Comparison of ENCODE assay signal across 17 cellular contexts in the genomic region with DNA sequence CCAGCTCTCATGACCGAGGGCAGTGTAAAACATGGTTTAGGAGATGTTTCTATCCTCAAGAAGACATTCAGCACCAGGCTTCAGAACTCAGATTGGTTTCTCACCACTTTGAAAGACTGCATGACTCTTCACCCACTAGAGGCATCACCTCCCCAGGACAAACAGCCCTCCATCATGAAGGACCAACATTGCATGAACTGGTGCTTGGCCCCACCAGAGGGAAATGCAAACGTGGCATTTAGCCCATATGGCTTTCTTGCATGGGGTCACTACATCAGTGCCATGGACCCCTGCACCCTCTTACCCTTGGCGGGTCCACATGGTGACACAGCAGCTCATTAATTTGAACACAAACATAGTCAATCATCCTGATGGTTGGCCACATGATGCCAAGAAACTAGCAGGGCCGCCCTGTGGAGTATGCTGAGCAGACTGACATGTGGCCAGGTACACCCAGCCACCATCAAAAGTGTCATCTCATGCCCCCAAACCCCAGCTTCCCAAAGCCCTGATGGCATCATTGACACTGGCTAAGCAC.
DNase-seq lines count a peak whose midpoint lies in the region; ATAC-seq, FAIRE-seq and TF ChIP-seq lines count a peak whose summit lies in the region.
"Had no signal": no experiment of that assay in that cellular context is flagged by ENCODE, and none has a peak within 500 bp of the region (broad histone marks: within the 10 kb centered on the region; RNA-seq: fewer than 3 reads in every experiment).

No MANE protein-coding gene starts in this region.

- H3K4me1 Mint-ChIP-seq in stimulated activated naive B cell treated with anti-CD40 and anti-IgM and Interleukin-4, amounts not matched to agents 10 μg/mL and 1 μg/mL and 100 μg/mL, for 72 hours, result peaks cover 27 to 42% of the 10 kb centered on the region in 2 donors
- H3K4me1 Mint-ChIP-seq: CD14-positive monocyte had no signal

- ATAC-seq in GM21423 (IDR thresholded peaks at IDR 0.05; ENCODE audit: unreplicated experiment), result peak; percentile 11
- peak; percentile 21 to 30 for ATAC-seq in stimulated activated naive B cell treated with anti-CD40 and anti-IgM and Interleukin-4, amounts not matched to agents 10 μg/mL and 1 μg/mL and 100 μg/mL, for 72 hours (replicated peaks)
- ATAC-seq in GM19455 (IDR thresholded peaks at IDR 0.05; ENCODE audit: unreplicated experiment), result no peak

- no peaks in the 10 kb centered on the region for H3K36me3 Mint-ChIP-seq in stimulated activated naive B cell treated with anti-CD40 and anti-IgM and Interleukin-4, amounts not matched to agents 10 μg/mL and 1 μg/mL and 100 μg/mL, for 72 hours
- H3K36me3 Mint-ChIP-seq: CD14-positive monocyte had no signal

- no peaks in the 10 kb centered on the region for H3K9me3 Mint-ChIP-seq in stimulated activated naive B cell treated with anti-CD40 and anti-IgM and Interleukin-4, amounts not matched to agents 10 μg/mL and 1 μg/mL and 100 μg/mL, for 72 hours

- H3K9me3 ChIP-seq in BLaER1, result peaks cover 4% of the 10 kb centered on the region

- peak overlapping the region; percentile 77 for H3K4me2 ChIP-seq in BLaER1
- H3K4me2 ChIP-seq: KMS-11 had no signal

- DNase-seq in bronchial epithelial cell (ENCODE audit: low read depth) (no peak), T-helper 1 cell (no peak)
- DNase-seq in stimulated activated naive B cell treated with anti-CD40 and anti-IgM and Interleukin-4, amounts not matched to agents 10 μg/mL and 1 μg/mL and 100 μg/mL, for 72 hours, result peak; percentile 20
- no peak for DNase-seq in activated naive CD4-positive, alpha-beta T cell treated with anti-CD3 and anti-CD28 coated beads, Interleukin-2, amount 50 U/mL, for 16 hours
- DNase-seq: DND-41, GDM1, MV-4-11, NCI-H187, NCI-H2107, NCI-H510A treated with DMSO at 0.1 percent for 48 hours, NCI-H82 had no signal

- peak overlapping the region; percentile 3; the same call in 1 of the 2 replicates for H3K27ac ChIP-seq in BLaER1
- H3K27ac ChIP-seq: KMS-11 had no signal

- no peak for TF ChIP-seq CTCF in bronchial epithelial cell (IDR thresholded peaks at IDR 0.05; ENCODE audit: insufficient read depth, low read length, severe bottlenecking)

- H3K4me3 ChIP-seq in BLaER1, result no peak overlapping the region
- H3K4me3 ChIP-seq in bronchial epithelial cell (ENCODE audit: low read depth, low read length), result no peak overlapping the region

- no peak overlapping the region for H3K9ac ChIP-seq in BLaER1
- H3K9ac ChIP-seq: KMS-11 had no signal

- H4K20me1 ChIP-seq in BLaER1, result no peaks in the 10 kb centered on the region

- H3K27ac Mint-ChIP-seq in stimulated activated naive B cell treated with anti-CD40 and anti-IgM and Interleukin-4, amounts not matched to agents 10 μg/mL and 1 μg/mL and 100 μg/mL, for 72 hours, result peak overlapping the region; percentile 97
- H3K27ac Mint-ChIP-seq: CD14-positive monocyte had no signal

- H3K27me3 ChIP-seq in BLaER1 (no peaks in the 10 kb centered on the region), bronchial epithelial cell (ENCODE audit: control insufficient read depth, insufficient read depth, low read length) (no peaks in the 10 kb centered on the region)

- H3K4me3 Mint-ChIP-seq in stimulated activated naive B cell treated with anti-CD40 and anti-IgM and Interleukin-4, amounts not matched to agents 10 μg/mL and 1 μg/mL and 100 μg/mL, for 72 hours, result no peak overlapping the region
- H3K4me3 Mint-ChIP-seq: CD14-positive monocyte had no signal

- H3K36me3 ChIP-seq in BLaER1, result no peaks in the 10 kb centered on the region
- no peaks in the 10 kb centered on the region for H3K36me3 ChIP-seq in bronchial epithelial cell (ENCODE audit: control insufficient read depth, insufficient read depth, low read length)

- H3K27me3 Mint-ChIP-seq in stimulated activated naive B cell treated with anti-CD40 and anti-IgM and Interleukin-4, amounts not matched to agents 10 μg/mL and 1 μg/mL and 100 μg/mL, for 72 hours, result no peaks in the 10 kb centered on the region

- peak; percentile 95 for FAIRE-seq in bronchial epithelial cell (lab: Jason Lieb, UNC)
- FAIRE-seq: H1 had no signal

- peaks cover 55% of the 10 kb centered on the region for H3K4me1 ChIP-seq in BLaER1
